12 cellular contexts compared by ENCODE assay signal in the genomic region with DNA sequence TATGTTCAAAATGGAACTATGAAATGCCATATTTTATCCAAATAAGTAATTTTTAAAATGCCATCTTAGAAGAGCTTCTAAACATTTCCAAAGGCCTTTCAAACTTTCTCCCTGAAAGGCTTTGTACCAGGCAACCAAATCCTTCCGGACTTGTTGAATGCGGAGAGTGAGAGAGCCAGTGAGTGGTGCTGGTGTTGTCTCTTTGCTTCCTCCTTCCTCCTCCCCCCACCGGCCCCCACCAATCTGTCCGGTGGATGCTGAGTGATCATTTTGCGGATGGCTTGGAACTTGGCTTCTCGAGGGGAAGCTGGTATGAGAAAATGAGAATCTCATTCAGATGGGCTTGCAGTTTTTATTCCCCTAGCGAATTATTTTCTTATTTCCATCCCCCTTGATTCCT.
DNase-seq lines count a peak whose midpoint lies in the region; ATAC-seq, FAIRE-seq and TF ChIP-seq lines count a peak whose summit lies in the region.
"Had no signal": no experiment of that assay in that cellular context is flagged by ENCODE, and none has a peak within 500 bp of the region (broad histone marks: within the 10 kb centered on the region; RNA-seq: fewer than 3 reads in every experiment).

No MANE protein-coding gene starts in this region.

- TF ChIP-seq CTCF in A549 (IDR thresholded peaks at IDR 0.05): no peak
- TF ChIP-seq CTCF in HFFc6 (IDR thresholded peaks at IDR 0.05): no peak
- TF ChIP-seq CTCF in mesothelial cell of epicardium (IDR thresholded peaks at IDR 0.05; ENCODE audit: unreplicated experiment): no peak

- ATAC-seq in A549 (no peak), left colon (no peak), HG03095 (IDR thresholded peaks at IDR 0.05; ENCODE audit: unreplicated experiment) (no peak), HG02852 (IDR thresholded peaks at IDR 0.05; ENCODE audit: unreplicated experiment) (no peak)
- ATAC-seq: activated CD4-positive, alpha-beta T cell treated with anti-CD3 and anti-CD28 coated beads for 36 hours had no signal

- H3K4me3 Mint-ChIP-seq in HFFc6 (peak overlapping the region; percentile 62; the same call in 1 of the 2 replicates), mesothelial cell of epicardium (peak overlapping the region; percentile 44)
- H3K4me3 Mint-ChIP-seq in activated T-helper 2 cell treated with anti-CD3 and anti-CD28 coated beads, Interferon-gamma antibody, Interleukin-2, Interleukin-4, amounts not matched to agents 10 μg/mL and 5 μg/mL and 100 μg/mL, durations not matched to agents 14 hours and 24 hours and 36 hours (ENCODE audit: low read depth): no peak overlapping the region
- H3K4me3 Mint-ChIP-seq: activated CD4-positive, alpha-beta T cell treated with anti-CD3 and anti-CD28 coated beads for 36 hours had no signal

- peaks cover 7% of the 10 kb centered on the region for H3K9me3 ChIP-seq in A549
- H3K9me3 ChIP-seq: adrenal gland had no signal

- CTCF ChIA-PET in A549 (lab: Yijun Ruan, JAX): interaction anchor here (1.0 to 3.0 kb wide), 8 partner anchors 10 to 421 kb away, joined by 3 to 8 read pairs (median 4); a partner anchor contains a TSS

- WGBS in A549 (ENCODE audit: missing lambda C conversion rate): 77% methylated on average over 7 of the region's 7 CpGs

- DNase-seq in A549 (ENCODE audit: low read depth in 1 of 2, low spot score in 1 of 2) (no peak), HFFc6 (no peak), cerebellum (ENCODE audit: low spot score) (peak; percentile 8), mesothelial cell of epicardium (ENCODE audit: low spot score in 2 of 2, unreplicated experiment in 2 of 2) (no peak), left colon (no peak)
- no peak for DNase-seq in activated T-helper 2 cell treated with anti-CD3 and anti-CD28 coated beads, Interferon-gamma antibody, Interleukin-2, Interleukin-4, amounts not matched to agents 10 μg/mL and 5 μg/mL and 100 μg/mL, durations not matched to agents 14 hours and 24 hours and 36 hours (ENCODE audit: low spot score)
- DNase-seq: activated CD4-positive, alpha-beta T cell treated with anti-CD3 and anti-CD28 coated beads for 36 hours; stimulated activated naive CD4-positive, alpha-beta T cell treated with Interleukin-2 at 50 U/mL for 16 hours had no signal

- TF ChIP-seq EP300 in A549 (IDR thresholded peaks at IDR 0.05): no peak

- TF ChIP-seq POLR2A in A549 (IDR thresholded peaks at IDR 0.05; ENCODE audit: low read length): no peak

- H3K4me1 ChIP-seq in A549: peaks cover 29% of the 10 kb centered on the region
- H3K4me1 ChIP-seq: adrenal gland had no signal

- no peak for FAIRE-seq in A549 (lab: Jason Lieb, UNC)

- no peaks in the 10 kb centered on the region for H3K9me3 Mint-ChIP-seq in HFFc6
- peaks cover 9% of the 10 kb centered on the region for H3K9me3 Mint-ChIP-seq in mesothelial cell of epicardium
- H3K9me3 Mint-ChIP-seq in activated T-helper 2 cell treated with anti-CD3 and anti-CD28 coated beads, Interferon-gamma antibody, Interleukin-2, Interleukin-4, amounts not matched to agents 10 μg/mL and 5 μg/mL and 100 μg/mL, durations not matched to agents 14 hours and 24 hours and 36 hours: no peaks in the 10 kb centered on the region

- TF ChIP-seq RAD21 in A549 (conservative IDR thresholded peaks at IDR 0.05 in 1 of 2, IDR thresholded peaks at IDR 0.05 in 1 of 2): no peak

- H3K36me3 Mint-ChIP-seq in HFFc6 (ENCODE audit: low read depth) (no peaks in the 10 kb centered on the region), mesothelial cell of epicardium (no peaks in the 10 kb centered on the region)
- H3K36me3 Mint-ChIP-seq in activated T-helper 2 cell treated with anti-CD3 and anti-CD28 coated beads, Interferon-gamma antibody, Interleukin-2, Interleukin-4, amounts not matched to agents 10 μg/mL and 5 μg/mL and 100 μg/mL, durations not matched to agents 14 hours and 24 hours and 36 hours (ENCODE audit: low read depth): no peaks in the 10 kb centered on the region

- H3K27ac ChIP-seq in A549: peak overlapping the region in 1 of 2 experiments; percentile 68; a peak in 3 of 6 replicates
- H3K27ac ChIP-seq: C4-2B had no signal

- H3K4me1 Mint-ChIP-seq in HFFc6 (ENCODE audit: low read depth): peaks cover 47% of the 10 kb centered on the region
- H3K4me1 Mint-ChIP-seq in mesothelial cell of epicardium: peaks cover 79% of the 10 kb centered on the region
- H3K4me1 Mint-ChIP-seq in activated T-helper 2 cell treated with anti-CD3 and anti-CD28 coated beads, Interferon-gamma antibody, Interleukin-2, Interleukin-4, amounts not matched to agents 10 μg/mL and 5 μg/mL and 100 μg/mL, durations not matched to agents 14 hours and 24 hours and 36 hours (ENCODE audit: low read depth): peaks cover 1% of the 10 kb centered on the region

- H3K27me3 Mint-ChIP-seq in HFFc6 (ENCODE audit: insufficient read depth) (peaks cover 40% of the 10 kb centered on the region), mesothelial cell of epicardium (ENCODE audit: low read depth) (peaks cover 16% of the 10 kb centered on the region)
- H3K27me3 Mint-ChIP-seq in activated T-helper 2 cell treated with anti-CD3 and anti-CD28 coated beads, Interferon-gamma antibody, Interleukin-2, Interleukin-4, amounts not matched to agents 10 μg/mL and 5 μg/mL and 100 μg/mL, durations not matched to agents 14 hours and 24 hours and 36 hours (ENCODE audit: low read depth): peaks cover 55% of the 10 kb centered on the region

- H3K4me3 ChIP-seq in A549: no peak overlapping the region
- H3K4me3 ChIP-seq: adrenal gland had no signal

- 0 out of 3 replicates have a peak overlapping the region, but pooled peaks have one; percentile 56 for H3K4me2 ChIP-seq in A549

- intact Hi-C loops in activated T-helper 2 cell treated with anti-CD3 and anti-CD28 coated beads, Interferon-gamma antibody, Interleukin-2, Interleukin-4, amounts not matched to agents 10 μg/mL and 5 μg/mL and 100 μg/mL, durations not matched to agents 14 hours and 24 hours and 36 hours (cut with micrococcal nuclease): no loop called here
- intact Hi-C loops in left colon (cut with DNase I, micrococcal nuclease): no loop called here

- POLR2A ChIA-PET in A549 (lab: Yijun Ruan, JAX): interaction anchor here (1.1 to 1.5 kb wide), 3 partner anchors 19 to 421 kb away, joined by 3 to 14 read pairs (median 10); a partner anchor contains a TSS

- H3K27ac Mint-ChIP-seq in HFFc6: no peak overlapping the region
- peak overlapping the region; percentile 94 for H3K27ac Mint-ChIP-seq in mesothelial cell of epicardium
- no peak overlapping the region for H3K27ac Mint-ChIP-seq in activated T-helper 2 cell treated with anti-CD3 and anti-CD28 coated beads, Interferon-gamma antibody, Interleukin-2, Interleukin-4, amounts not matched to agents 10 μg/mL and 5 μg/mL and 100 μg/mL, durations not matched to agents 14 hours and 24 hours and 36 hours
- H3K27ac Mint-ChIP-seq: activated CD4-positive, alpha-beta T cell treated with anti-CD3 and anti-CD28 coated beads for 36 hours had no signal

TF ChIP-seq in A549, 52 proteins besides CTCF, POLR2A, EP300 and RAD21:
- TF ChIP-seq RCOR1 (IDR thresholded peaks at IDR 0.05; ENCODE audit: low read depth, low read length): no peak
- TF ChIP-seq, protein P1, sequence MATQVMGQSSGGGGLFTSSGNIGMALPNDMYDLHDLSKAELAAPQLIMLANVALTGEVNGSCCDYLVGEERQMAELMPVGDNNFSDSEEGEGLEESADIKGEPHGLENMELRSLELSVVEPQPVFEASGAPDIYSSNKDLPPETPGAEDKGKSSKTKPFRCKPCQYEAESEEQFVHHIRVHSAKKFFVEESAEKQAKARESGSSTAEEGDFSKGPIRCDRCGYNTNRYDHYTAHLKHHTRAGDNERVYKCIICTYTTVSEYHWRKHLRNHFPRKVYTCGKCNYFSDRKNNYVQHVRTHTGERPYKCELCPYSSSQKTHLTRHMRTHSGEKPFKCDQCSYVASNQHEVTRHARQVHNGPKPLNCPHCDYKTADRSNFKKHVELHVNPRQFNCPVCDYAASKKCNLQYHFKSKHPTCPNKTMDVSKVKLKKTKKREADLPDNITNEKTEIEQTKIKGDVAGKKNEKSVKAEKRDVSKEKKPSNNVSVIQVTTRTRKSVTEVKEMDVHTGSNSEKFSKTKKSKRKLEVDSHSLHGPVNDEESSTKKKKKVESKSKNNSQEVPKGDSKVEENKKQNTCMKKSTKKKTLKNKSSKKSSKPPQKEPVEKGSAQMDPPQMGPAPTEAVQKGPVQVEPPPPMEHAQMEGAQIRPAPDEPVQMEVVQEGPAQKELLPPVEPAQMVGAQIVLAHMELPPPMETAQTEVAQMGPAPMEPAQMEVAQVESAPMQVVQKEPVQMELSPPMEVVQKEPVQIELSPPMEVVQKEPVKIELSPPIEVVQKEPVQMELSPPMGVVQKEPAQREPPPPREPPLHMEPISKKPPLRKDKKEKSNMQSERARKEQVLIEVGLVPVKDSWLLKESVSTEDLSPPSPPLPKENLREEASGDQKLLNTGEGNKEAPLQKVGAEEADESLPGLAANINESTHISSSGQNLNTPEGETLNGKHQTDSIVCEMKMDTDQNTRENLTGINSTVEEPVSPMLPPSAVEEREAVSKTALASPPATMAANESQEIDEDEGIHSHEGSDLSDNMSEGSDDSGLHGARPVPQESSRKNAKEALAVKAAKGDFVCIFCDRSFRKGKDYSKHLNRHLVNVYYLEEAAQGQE (IDR thresholded peaks at IDR 0.05): no peak
- TF ChIP-seq TFCP2L1 (CRISPR knock-in tag; IDR thresholded peaks at IDR 0.05): no peak
- TF ChIP-seq HOXB13 (CRISPR knock-in tag; IDR thresholded peaks at IDR 0.05; ENCODE audit: low read depth): no peak
- no peak for TF ChIP-seq ESRRA (IDR thresholded peaks at IDR 0.05; ENCODE audit: borderline replicate concordance, low read length)
- TF ChIP-seq NPAS2 (CRISPR knock-in tag; IDR thresholded peaks at IDR 0.05; ENCODE audit: borderline replicate concordance): no peak
- TF ChIP-seq KDM1A (IDR thresholded peaks at IDR 0.05; ENCODE audit: low read depth): no peak
- TF ChIP-seq FOSL2 (IDR thresholded peaks at IDR 0.05): no peak
- TF ChIP-seq FOSL2 (CRISPR knock-in tag; IDR thresholded peaks at IDR 0.05): no peak
- TF ChIP-seq SMC3 (IDR thresholded peaks at IDR 0.05): no peak
- TF ChIP-seq TP53 (CRISPR knock-in tag; IDR thresholded peaks at IDR 0.05): no peak
- TF ChIP-seq EHMT2 (IDR thresholded peaks at IDR 0.05; ENCODE audit: low read depth): no peak
- no peak for TF ChIP-seq PHF8 (IDR thresholded peaks at IDR 0.05; ENCODE audit: borderline replicate concordance, low read depth)
- TF ChIP-seq CBX8 (IDR thresholded peaks at IDR 0.05): no peak
